ENCODE assay signal across 20 cellular contexts in the genomic region with DNA sequence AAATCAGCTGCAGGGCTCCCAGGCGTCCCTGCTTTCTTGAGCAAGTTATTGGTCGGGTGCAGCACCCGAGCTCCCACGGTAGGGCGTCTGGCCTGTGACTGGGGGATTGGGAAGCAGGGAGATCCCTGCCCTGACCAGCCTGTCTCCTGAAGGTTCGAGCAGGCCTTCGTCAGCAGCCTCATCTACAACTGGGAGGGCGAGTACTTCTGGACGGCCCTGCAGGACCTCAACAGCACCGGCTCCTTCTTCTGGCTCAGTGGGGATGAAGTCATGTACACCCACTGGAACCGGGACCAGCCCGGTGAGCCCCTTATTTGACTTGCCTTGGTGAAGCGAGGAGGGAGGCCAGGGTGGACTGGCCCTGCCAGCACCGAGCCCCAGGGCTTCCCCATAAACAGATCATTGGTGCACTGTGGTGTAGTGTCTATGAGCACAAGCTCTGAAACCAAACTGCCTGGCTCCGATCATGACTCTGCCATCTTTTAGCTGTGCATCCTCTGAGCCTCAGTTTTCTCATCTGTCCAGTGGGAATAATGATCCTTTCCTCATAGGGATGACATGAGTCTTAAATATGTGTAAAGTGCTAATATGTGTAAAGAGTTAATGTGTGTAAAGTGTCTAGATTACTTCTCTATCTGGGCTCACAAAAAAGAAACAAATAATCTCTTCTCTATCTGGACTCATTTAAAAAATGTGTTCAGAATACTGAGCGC. TPM values are rescaled to one million over a fixed set of nuclear protein-coding genes. Genes with fewer than 3 reads are reported as not detected.
DNase-seq lines count a peak whose midpoint lies in the region; ATAC-seq, FAIRE-seq and TF ChIP-seq lines count a peak whose summit lies in the region.
"Had no signal": no experiment of that assay in that cellular context is flagged by ENCODE, and none has a peak within 500 bp of the region (broad histone marks: within the 10 kb centered on the region; RNA-seq: fewer than 3 reads in every experiment).

No MANE protein-coding gene starts in this region.

- CTCF ChIA-PET in HepG2 (lab: Yijun Ruan, JAX; ENCODE audit: low intra/inter-chr PET ratio, low total read pairs), result no interaction called here

- 10% methylated on average over 15 of the region's 16 CpGs for WGBS in HepG2 (ENCODE audit: low lambda C conversion rate)
- 80% methylated on average over 3 of the region's 16 CpGs for WGBS in right lobe of liver (ENCODE audit: insufficient coverage, low coverage, low lambda C conversion rate, missing lambda C conversion rate)
- WGBS in endodermal cell (ENCODE audit: insufficient coverage in 1 of 2, insufficient read length in 1 of 2), 2 experiments, result 95 to 96% methylated on average over 12 to 16 of the region's 16 CpGs

- H3K9me3 ChIP-seq in HepG2 (ENCODE audit: low read length) (no peaks in the 10 kb centered on the region), right lobe of liver (no peaks in the 10 kb centered on the region), endodermal cell (ENCODE audit: control insufficient read depth, low read length) (no peaks in the 10 kb centered on the region), osteoblast (ENCODE audit: low read depth, low read length) (no peaks in the 10 kb centered on the region)
- H3K9me3 ChIP-seq: BLaER1 had no signal

- no TSS peak for BruUV-seq in HepG2 (replicated peaks; lab: Mats Ljungman, UMichigan)

- POLR2A ChIA-PET in HepG2 (lab: Yijun Ruan, JAX), result no interaction called here

- TF ChIP-seq CTCF in HepG2 (CRISPR knock-in tag; IDR thresholded peaks at IDR 0.05) (no peak), right lobe of liver (IDR thresholded peaks at IDR 0.05) (no peak), endodermal cell (conservative IDR thresholded peaks at IDR 0.05) (no peak), osteoblast (IDR thresholded peaks at IDR 0.05; ENCODE audit: extremely low read depth, low read depth, low read length) (no peak)

- FAIRE-seq in HepG2 (lab: Jason Lieb, UNC), result no peak
- FAIRE-seq in GM12892 (lab: Jason Lieb, UNC), result no peak
- FAIRE-seq: G401.6, GM12891, GM19239, H1 had no signal

- H3K4me2 ChIP-seq in HepG2 (ENCODE audit: low read depth, low read length), result no peak overlapping the region
- no peak overlapping the region for H3K4me2 ChIP-seq in osteoblast (ENCODE audit: insufficient read depth, low read length)
- H3K4me2 ChIP-seq: BLaER1 had no signal

- no peak for DNase-seq in HepG2 (ENCODE audit: low spot score)
- no peak for DNase-seq in right lobe of liver
- DNase-seq in endodermal cell, result peak; percentile 42
- peak; percentile 58 for DNase-seq in osteoblast (ENCODE audit: insufficient read length, low spot score, missing footprints)
- no peak for DNase-seq in activated CD4-positive, CD25-positive, alpha-beta regulatory T cell treated with anti-CD3 and anti-CD28 coated beads, Interleukin-2, amount 50 U/mL, for 72 hours
- DNase-seq in GM12892 (ENCODE audit: insufficient read length), result no peak
- DNase-seq: AML-193; CD8-positive, alpha-beta memory T cell; DMS79; EL; HCEC 1CT; HFFc6 had no signal

- H3K4me1 Mint-ChIP-seq in endodermal cell, result no peaks in the 10 kb centered on the region

- no peak for TF ChIP-seq POLR2A in HepG2 (IDR thresholded peaks at IDR 0.05; ENCODE audit: insufficient read depth in 1 of 2, low read depth in 2 of 2, low read length in 2 of 2)
- no peak for TF ChIP-seq POLR2A in right lobe of liver (IDR thresholded peaks at IDR 0.05)
- no peak for TF ChIP-seq POLR2A in GM12892 (IDR thresholded peaks at IDR 0.05; ENCODE audit: low read depth, low read length)

- no peak overlapping the region for H3K27ac ChIP-seq in HepG2 (ENCODE audit: extremely low read length, insufficient read depth, low read length)
- H3K27ac ChIP-seq in right lobe of liver, result no peak overlapping the region
- H3K27ac ChIP-seq in endodermal cell (ENCODE audit: low read depth, low read length), result no peak overlapping the region
- H3K27ac ChIP-seq in osteoblast (ENCODE audit: low read depth, low read length), result no peak overlapping the region
- H3K27ac ChIP-seq: 22Rv1, BLaER1 had no signal

- H4K20me1 ChIP-seq in HepG2 (ENCODE audit: insufficient read depth, low read length), result no peaks in the 10 kb centered on the region
- H4K20me1 ChIP-seq in osteoblast (ENCODE audit: insufficient read depth, low read length), result peaks cover 16% of the 10 kb centered on the region

- H3K4me1 ChIP-seq in HepG2 (ENCODE audit: insufficient read depth, low read length), result peaks cover 5% of the 10 kb centered on the region; the same call in 1 of the 2 replicates
- H3K4me1 ChIP-seq in right lobe of liver, result no peaks in the 10 kb centered on the region
- no peaks in the 10 kb centered on the region for H3K4me1 ChIP-seq in endodermal cell (ENCODE audit: control insufficient read depth, insufficient read depth, low read length)
- peaks cover 6% of the 10 kb centered on the region for H3K4me1 ChIP-seq in osteoblast (ENCODE audit: insufficient read depth, low read length)

- no peaks in the 10 kb centered on the region for H3K36me3 ChIP-seq in HepG2 (replicated peaks in 1 of 2; ENCODE audit: control insufficient read depth in 1 of 2, insufficient read depth in 2 of 2, low read length in 2 of 2)
- no peaks in the 10 kb centered on the region for H3K36me3 ChIP-seq in right lobe of liver
- H3K36me3 ChIP-seq in endodermal cell (ENCODE audit: control insufficient read depth, insufficient read depth, low read length), result peaks cover 55% of the 10 kb centered on the region
- peaks cover 90% of the 10 kb centered on the region for H3K36me3 ChIP-seq in osteoblast (ENCODE audit: insufficient read depth, low read length)

- H3K27ac Mint-ChIP-seq in endodermal cell, result no peak overlapping the region
- H3K27ac Mint-ChIP-seq: CD8-positive, alpha-beta memory T cell; HFFc6 had no signal

- H3K79me2 ChIP-seq in HepG2 (ENCODE audit: insufficient read depth, low read length) (no peaks in the 10 kb centered on the region), osteoblast (ENCODE audit: insufficient read depth, low read length) (peaks cover 20% of the 10 kb centered on the region)

- H3K27me3 ChIP-seq in HepG2 (ENCODE audit: control insufficient read depth in 1 of 2, insufficient read depth in 2 of 2, low read length in 2 of 2) (peaks cover 5 to 51% of the 10 kb centered on the region in 2 experiments; a peak in 3 of 5 replicates), right lobe of liver (no peaks in the 10 kb centered on the region), endodermal cell (ENCODE audit: control insufficient read depth, insufficient read depth, low read length, poor library complexity, severe bottlenecking) (no peaks in the 10 kb centered on the region), osteoblast (ENCODE audit: insufficient read depth, low read length) (no peaks in the 10 kb centered on the region)
- H3K27me3 ChIP-seq: BLaER1 had no signal

- no peaks in the 10 kb centered on the region for H3K27me3 Mint-ChIP-seq in endodermal cell (ENCODE audit: insufficient read depth)
- H3K27me3 Mint-ChIP-seq: CD8-positive, alpha-beta memory T cell had no signal

- H3K9ac ChIP-seq in HepG2 (ENCODE audit: insufficient read depth, low read depth, low read length) (no peak overlapping the region), endodermal cell (ENCODE audit: extremely low read depth, low read length, poor library complexity, severe bottlenecking) (no peak overlapping the region)
- H3K9ac ChIP-seq: BLaER1 had no signal

- no peaks in the 10 kb centered on the region for H3K9me3 Mint-ChIP-seq in endodermal cell
- H3K9me3 Mint-ChIP-seq: CD8-positive, alpha-beta memory T cell; HFFc6 had no signal

- H3K4me3 Mint-ChIP-seq in endodermal cell, result no peak overlapping the region
- H3K4me3 Mint-ChIP-seq: CD8-positive, alpha-beta memory T cell; HFFc6 had no signal

- ATAC-seq in HepG2, result no peak
- ATAC-seq in right lobe of liver, result no peak
- no peak for ATAC-seq in HG03439 (IDR thresholded peaks at IDR 0.05; ENCODE audit: unreplicated experiment)
- ATAC-seq in GM19455 (IDR thresholded peaks at IDR 0.05; ENCODE audit: unreplicated experiment), result no peak

- peaks cover 51% of the 10 kb centered on the region for H3K36me3 Mint-ChIP-seq in endodermal cell (ENCODE audit: low read depth)
- H3K36me3 Mint-ChIP-seq: CD8-positive, alpha-beta memory T cell had no signal

- H3K4me3 ChIP-seq in HepG2 (replicated peaks in 1 of 3; ENCODE audit: insufficient read depth in 1 of 3, low read depth in 2 of 3, low read length in 3 of 3) (no peak overlapping the region), right lobe of liver (no peak overlapping the region), endodermal cell (ENCODE audit: low read length) (no peak overlapping the region), osteoblast (ENCODE audit: insufficient read depth, low read length) (no peak overlapping the region)
- H3K4me3 ChIP-seq: BLaER1 had no signal

- TF ChIP-seq EP300 in HepG2 (IDR thresholded peaks at IDR 0.05; ENCODE audit: low read depth in 2 of 2, low read length in 2 of 2) (no peak), HepG2 (CRISPR knock-in tag; IDR thresholded peaks at IDR 0.05; ENCODE audit: borderline replicate concordance) (no peak)

- intact Hi-C loops in HepG2 (cut with micrococcal nuclease; ENCODE audit: unreplicated experiment) (no loop called here), right lobe of liver (cut with DNase I) (no loop called here)

- TF ChIP-seq RAD21 in HepG2 (CRISPR knock-in tag; IDR thresholded peaks at IDR 0.05), result no peak

- no peak overlapping the region for H2AFZ ChIP-seq in HepG2 (ENCODE audit: low read length)
- no peak overlapping the region for H2AFZ ChIP-seq in osteoblast (ENCODE audit: low read length)

- in situ Hi-C loops in HepG2 (cut with HindIII; ENCODE audit: extremely low pct_ligation_motif_present, low pct_unique_long_range_greater_than_20kb), result no loop called here

RNA-seq across cellular contexts. Expression of a gene that starts 48.9 kb away (rescaled TPM):
- total RNA-seq in HepG2 (2016; rRNA removed; fragmentation: Illumina TruSeq; extraction: Trizol), result not detected in 2 replicates
- not detected in 2 replicates for total RNA-seq in HepG2 (2016; cell fraction: cytosol; rRNA removed; fragmentation: Illumina TruSeq; extraction: Trizol; ENCODE audit: low read depth)
- not detected in 2 replicates for total RNA-seq in HepG2 (2016; cell fraction: insoluble cytoplasmic fraction; rRNA removed; fragmentation: Illumina TruSeq; extraction: Trizol)
- total RNA-seq in HepG2 (2016; cell fraction: membrane; rRNA removed; fragmentation: Illumina TruSeq; extraction: Trizol), result not detected in 2 replicates
- not detected in 2 replicates for total RNA-seq in HepG2 (2016; cell fraction: nucleus; rRNA removed; fragmentation: Illumina TruSeq; extraction: Trizol)
- not detected in 2 replicates for polyA plus RNA-seq in HepG2 (2011; rRNA removed)
- polyA plus RNA-seq in HepG2 (2011; cell fraction: cytosol; rRNA removed), result not detected in 2 replicates
- 0.03 and 0.10 TPM in 2 replicates for polyA plus RNA-seq in HepG2 (2011; cell fraction: nucleus; rRNA removed)
- polyA plus RNA-seq in HepG2 (2012), result 0.01 TPM in 1 of 2 replicates, not detected in the other
- polyA plus RNA-seq in HepG2 (2016; cell fraction: cytosol; fragmentation: Illumina TruSeq; extraction: Trizol; ENCODE audit: low read depth), result not detected in 2 replicates
- polyA plus RNA-seq in HepG2 (2016; cell fraction: insoluble cytoplasmic fraction; fragmentation: Illumina TruSeq; extraction: Trizol; ENCODE audit: low read depth), result not detected in 2 replicates
- not detected in 2 replicates for polyA plus RNA-seq in HepG2 (2016; cell fraction: membrane; fragmentation: Illumina TruSeq; extraction: Trizol; ENCODE audit: low read depth)
- not detected in 2 replicates for polyA plus RNA-seq in HepG2 (2016; cell fraction: nucleus; fragmentation: Illumina TruSeq; extraction: Trizol; ENCODE audit: insufficient read depth, low read depth)
- polyA minus RNA-seq in HepG2 (2011; rRNA and poly(A)+ RNA removed; ENCODE audit: low replicate concordance), result 0.04 and 20.3 TPM in 2 replicates
- polyA minus RNA-seq in HepG2 (2011; cell fraction: cytosol; rRNA and poly(A)+ RNA removed), result 0.26 TPM in 1 of 2 replicates, not detected in the other
- 0.12 and 0.39 TPM in 2 replicates for polyA minus RNA-seq in HepG2 (2011; cell fraction: nucleus; rRNA and poly(A)+ RNA removed)
- total RNA-seq in right lobe of liver, result 1 to 10 TPM; 1.7 to 7.4 (median 3.8) TPM
- 100 to 1,000 TPM; 103 to 165 TPM for total RNA-seq in endodermal cell
- 133 TPM for polyA plus RNA-seq in endodermal cell (2013, experiment 1 of 2)
- polyA plus RNA-seq in endodermal cell (2013, experiment 2 of 2), result 140 TPM
- 443 and 552 TPM in 2 replicates for total RNA-seq in osteoblast
- polyA plus RNA-seq in GM12892 (2012; ENCODE audit: missing spikeins), result 1.3 TPM

Comparison
In these comparisons a context has a peak if more than half of its experiments do, and no peak if none do; other contexts are left out.
1. DNase-seq: peak in endodermal cell (single experiment) and osteoblast (single experiment); none in HepG2 (single experiment), right lobe of liver (0 of 3), activated CD4-positive, CD25-positive, alpha-beta regulatory T cell treated with anti-CD3 and anti-CD28 coated beads, Interleukin-2, amount 50 U/mL, for 72 hours (single experiment) and GM12892 (single experiment).
2. RNA of a gene that starts 48.9 kb away (total RNA-seq): 443 to 552 TPM in osteoblast and 103 to 165 TPM in endodermal cell; 1.7 to 7.4 TPM in right lobe of liver and not detected in HepG2; every median in the first group is over 10 times any median in the second.